8 cellular contexts compared by ENCODE assay signal in genomic region chr1:53061123-53061858, GRCh38. TPM values are rescaled to one million over a fixed set of nuclear protein-coding genes. Genes with fewer than 3 reads are reported as not detected.
DNase-seq lines count a peak whose midpoint lies in the region; ATAC-seq and TF ChIP-seq lines count a peak whose summit lies in the region.

No MANE protein-coding gene starts in this region.

- peaks cover 29% of the 10 kb centered on the region for H3F3A ChIP-seq in GM23248 (ENCODE audit: insufficient read depth)

- H3K4me2 ChIP-seq in GM23248 (ENCODE audit: unreplicated experiment) (peak overlapping the region; percentile 85), skeletal muscle satellite cell (ENCODE audit: low read length) (peak overlapping the region; percentile 80)

- H3K4me3 ChIP-seq in GM23248 (peak overlapping the region; percentile 81), brain microvascular endothelial cell (ENCODE audit: low read depth, low read length) (peak overlapping the region; percentile 51), skeletal muscle satellite cell (ENCODE audit: low read length) (peak overlapping the region; percentile 66)

- H3K27ac ChIP-seq in GM23248 (peak overlapping the region; percentile 75), brain microvascular endothelial cell (no peak overlapping the region)

- no peaks in the 10 kb centered on the region for H3K9me2 ChIP-seq in GM23248 (ENCODE audit: insufficient read depth)

- peak overlapping the region; percentile 79 for H3K9ac ChIP-seq in GM23248
- H3K9ac ChIP-seq in skeletal muscle satellite cell (ENCODE audit: low read depth, low read length) = no peak overlapping the region

- H3K27me3 ChIP-seq in GM23248 (replicated peaks; ENCODE audit: insufficient read depth) (no peaks in the 10 kb centered on the region), brain microvascular endothelial cell (replicated peaks) (peaks cover 11% of the 10 kb centered on the region), skeletal muscle satellite cell (ENCODE audit: control insufficient read depth, insufficient read depth, low read length) (peaks cover 39% of the 10 kb centered on the region)

- H4K20me1 ChIP-seq in GM23248 (ENCODE audit: insufficient read depth) = no peaks in the 10 kb centered on the region

- no peaks in the 10 kb centered on the region for H3K79me2 ChIP-seq in GM23248 (ENCODE audit: insufficient read depth)

- TF ChIP-seq CTCF in brain microvascular endothelial cell (IDR thresholded peaks at IDR 0.05; ENCODE audit: low read depth, low read length, missing control alignments) = no peak

- ATAC-seq in left lobe of liver = peak; percentile 7

- H3K4me1 ChIP-seq in GM23248 (ENCODE audit: insufficient read depth) (peaks cover 33% of the 10 kb centered on the region), skeletal muscle satellite cell (ENCODE audit: control insufficient read depth, insufficient read depth, low read length) (peaks cover 13% of the 10 kb centered on the region)

- in situ Hi-C loops in GM23248 (cut with MboI) (no loop called here), brain microvascular endothelial cell (cut with HindIII; ENCODE audit: low pct_ligation_motif_present, low sequenced_read_pairs) (no loop called here)

- peak; percentile 44 for DNase-seq in GM23248
- no peak for DNase-seq in brain microvascular endothelial cell
- DNase-seq in left lobe of liver (ENCODE audit: low spot score) = no peak
- DNase-seq in NK-92 treated with Interleukin-12 subunit alpha and Interleukin-12 subunit beta, amount 100 ng/mL, for 24 hours (lab: John Stamatoyannopoulos, UW) = no peak
- DNase-seq in activated CD4-positive, alpha-beta T cell treated with anti-CD3 and anti-CD28 coated beads for 4 hours = no peak
- DNase-seq in DMS114 treated with DMSO at 0.1 percent for 48 hours (lab: John Stamatoyannopoulos, UW; ENCODE audit: unreplicated experiment) = no peak
- no peak for DNase-seq in NCI-H1105 (lab: John Stamatoyannopoulos, UW)

- no peaks in the 10 kb centered on the region for H3K9me3 ChIP-seq in GM23248 (ENCODE audit: low read depth)
- no peaks in the 10 kb centered on the region for H3K9me3 ChIP-seq in skeletal muscle satellite cell (replicated peaks; ENCODE audit: low read length)

- WGBS in GM23248 (ENCODE audit: low coverage in 1 of 2, low lambda C conversion rate in 2 of 2, missing lambda C conversion rate in 2 of 2), 2 experiments = 19 to 20% methylated on average over 19 of the region's 19 CpGs

- H3K36me3 ChIP-seq in GM23248 (ENCODE audit: low read depth) (no peaks in the 10 kb centered on the region), brain microvascular endothelial cell (replicated peaks) (no peaks in the 10 kb centered on the region), skeletal muscle satellite cell (ENCODE audit: insufficient read depth, low read length) (no peaks in the 10 kb centered on the region)

- H2AFZ ChIP-seq in GM23248 = peak overlapping the region; percentile 66

RNA-seq across cellular contexts. Expression of gene PODN, which starts 0.7 kb away (rescaled TPM):
- 54.0 and 54.8 TPM in 2 replicates for total RNA-seq in GM23248 (2014; rRNA removed; shearing (Covaris generic))
- polyA plus RNA-seq in GM23248 (2016; fragmentation: Nextera tagmentation; extraction: Ambion mirVana) = 71.6 and 73.7 TPM in 2 replicates
- total RNA-seq in left lobe of liver = 3.0 TPM
- 1.5 and 2.6 TPM in 2 replicates for total RNA-seq in skeletal muscle satellite cell (2012; rRNA removed)

Comparison
In these comparisons a context has a peak if more than half of its experiments do, and no peak if none do; other contexts are left out.
1. RNA of gene PODN, which starts 0.7 kb away (total RNA-seq): 54.0 to 54.8 TPM in GM23248; 3.0 TPM in left lobe of liver (single experiment); every median in the first group is over 10 times any median in the second.
2. Peak in every context shown above with its lines, with median percentiles within 50 percentile points of each other: H3K4me3 ChIP-seq.